Comparison of ENCODE assay signal across 15 cellular contexts in the genomic region with DNA sequence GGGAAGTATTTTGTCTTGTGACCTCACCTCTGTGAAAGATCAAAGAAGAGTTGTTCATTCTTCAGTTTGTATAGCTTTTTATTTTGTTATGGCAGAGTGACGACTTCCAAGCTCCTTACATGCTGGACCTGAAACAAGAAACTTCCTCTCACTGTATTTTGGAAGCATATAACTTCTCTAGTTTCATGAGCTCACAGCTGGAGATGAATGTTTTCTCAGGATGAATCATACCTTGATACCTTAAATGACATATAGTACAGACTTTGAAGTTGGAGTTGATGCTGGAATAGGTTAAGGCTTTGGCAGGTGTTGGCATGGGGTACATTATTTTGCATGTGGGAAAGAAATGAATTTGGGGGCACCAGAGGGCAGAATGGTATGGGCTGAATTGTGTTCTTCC.
"Had no signal": no experiment of that assay in that cellular context is flagged by ENCODE, and none has a peak within 500 bp of the region (broad histone marks: within the 10 kb centered on the region; RNA-seq: fewer than 3 reads in every experiment).

No MANE protein-coding gene starts in this region.

- H3K36me3 ChIP-seq: esophagus squamous epithelium, heart right ventricle, left ventricle myocardium inferior, upper lobe of left lung had no signal

- H3K4me1 Mint-ChIP-seq: activated CD4-positive, alpha-beta memory T cell treated with anti-CD3 and anti-CD28 coated beads, Interleukin-2, amount 10 ng/mL, durations not matched to agents 7 days and 5 days; nephron progenitor cell had no signal

- H3K4me3 Mint-ChIP-seq: activated CD4-positive, alpha-beta memory T cell treated with anti-CD3 and anti-CD28 coated beads, Interleukin-2, amount 10 ng/mL, durations not matched to agents 7 days and 5 days; activated naive CD4-positive, alpha-beta T cell treated with anti-CD3 and anti-CD28 coated beads for 36 hours; nephron progenitor cell; stimulated activated naive CD8-positive, alpha-beta T cell treated with anti-CD3 and anti-CD28 coated beads, Interleukin-15, Interleukin-2, amounts not matched to agents 100 ng/mL and 50 ng/mL, for 24 hours had no signal

- H3K27me3 ChIP-seq: esophagus squamous epithelium, heart right ventricle, upper lobe of left lung had no signal

- H3K27me3 Mint-ChIP-seq: activated CD4-positive, alpha-beta memory T cell treated with anti-CD3 and anti-CD28 coated beads, Interleukin-2, amount 10 ng/mL, durations not matched to agents 7 days and 5 days had no signal

- ATAC-seq: heart right ventricle, psoas muscle had no signal

- H3K27ac ChIP-seq: esophagus squamous epithelium, heart right ventricle, left ventricle myocardium inferior, psoas muscle, upper lobe of left lung, VCaP had no signal

- H3K4me1 ChIP-seq: heart right ventricle, left ventricle myocardium inferior, psoas muscle, upper lobe of left lung had no signal

- DNase-seq: activated CD4-positive, alpha-beta memory T cell treated with anti-CD3 and anti-CD28 coated beads, Interleukin-2, amount 10 ng/mL, durations not matched to agents 7 days and 5 days; activated naive CD4-positive, alpha-beta T cell treated with anti-CD3 and anti-CD28 coated beads for 36 hours; cerebellar nuclear complex; dermis blood vessel endothelial cell; esophagus squamous epithelium; heart right ventricle; islet precursor cell; left ventricle myocardium inferior; nephron progenitor cell; psoas muscle; stimulated activated CD4-positive, alpha-beta T cell treated with anti-CD3 and anti-CD28 coated beads, Interleukin-4, amount 100 ng/mL, for 24 hours; T-helper 1 cell; upper lobe of left lung had no signal

- H3K9me3 ChIP-seq: esophagus squamous epithelium, upper lobe of left lung had no signal

- H3K27ac Mint-ChIP-seq: activated CD4-positive, alpha-beta memory T cell treated with anti-CD3 and anti-CD28 coated beads, Interleukin-2, amount 10 ng/mL, durations not matched to agents 7 days and 5 days; activated naive CD4-positive, alpha-beta T cell treated with anti-CD3 and anti-CD28 coated beads for 36 hours; nephron progenitor cell; stimulated activated naive CD8-positive, alpha-beta T cell treated with anti-CD3 and anti-CD28 coated beads, Interleukin-15, Interleukin-2, amounts not matched to agents 100 ng/mL and 50 ng/mL, for 24 hours had no signal

- H3K4me3 ChIP-seq: esophagus squamous epithelium, heart right ventricle, left ventricle myocardium inferior, psoas muscle, upper lobe of left lung had no signal
